ENCODE assay signal across 18 cellular contexts in genomic region chr9:89746385-89747116, GRCh38.
DNase-seq lines count a peak whose midpoint lies in the region; ATAC-seq, FAIRE-seq and TF ChIP-seq lines count a peak whose summit lies in the region.
"Had no signal": no experiment of that assay in that cellular context is flagged by ENCODE, and none has a peak within 500 bp of the region (broad histone marks: within the 10 kb centered on the region; RNA-seq: fewer than 3 reads in every experiment).

No MANE protein-coding gene starts in this region.

- ATAC-seq in activated CD4-positive, alpha-beta T cell treated with anti-CD3 and anti-CD28 coated beads for 36 hours, result no peak
- peak; percentile 1 to 56 for ATAC-seq in upper lobe of left lung (ENCODE audit: low FRiP score in 2 of 2)
- ATAC-seq in GM21447 (IDR thresholded peaks at IDR 0.05; ENCODE audit: unreplicated experiment), result no peak
- ATAC-seq: naive thymus-derived CD8-positive, alpha-beta T cell had no signal

- H3K9me2 ChIP-seq in hepatocyte (replicated peaks; ENCODE audit: insufficient read depth), result no peaks in the 10 kb centered on the region

- H3K4me3 Mint-ChIP-seq in activated CD4-positive, alpha-beta T cell treated with anti-CD3 and anti-CD28 coated beads for 36 hours, result no peak overlapping the region
- no peak overlapping the region for H3K4me3 Mint-ChIP-seq in astrocyte (ENCODE audit: unreplicated experiment)

- TF ChIP-seq CTCF in astrocyte (IDR thresholded peaks at IDR 0.05; ENCODE audit: insufficient read depth, low read depth, low read length) (no peak), hepatocyte (IDR thresholded peaks at IDR 0.05; ENCODE audit: poor library complexity) (no peak), upper lobe of left lung (IDR thresholded peaks at IDR 0.05) (no peak)

- H2AFZ ChIP-seq in astrocyte (ENCODE audit: low read depth, low read length) (no peak overlapping the region), hepatocyte (no peak overlapping the region)

- H3K27me3 ChIP-seq in astrocyte (ENCODE audit: insufficient read depth, low read length), result no peaks in the 10 kb centered on the region
- no peaks in the 10 kb centered on the region for H3K27me3 ChIP-seq in hepatocyte
- no peaks in the 10 kb centered on the region for H3K27me3 ChIP-seq in upper lobe of left lung
- H3K27me3 ChIP-seq: adrenal gland, transverse colon had no signal

- CTCF ChIA-PET in activated CD4-positive, alpha-beta T cell treated with anti-CD3 and anti-CD28 coated beads for 36 hours (lab: Charles Lee), result interaction anchor here (0.6 to 0.7 kb wide), 2 partner anchors 12 to 148 kb away, joined by 3 to 4 read pairs; no protein-coding TSS in a partner anchor

- H3K27me3 Mint-ChIP-seq in activated CD4-positive, alpha-beta T cell treated with anti-CD3 and anti-CD28 coated beads for 36 hours, result no peaks in the 10 kb centered on the region
- H3K27me3 Mint-ChIP-seq in astrocyte (ENCODE audit: low read depth, unreplicated experiment), result peaks cover 64% of the 10 kb centered on the region

- POLR2A ChIA-PET in activated CD4-positive, alpha-beta T cell treated with anti-CD3 and anti-CD28 coated beads for 36 hours (lab: Charles Lee), result no interaction called here

- no peak for TF ChIP-seq EP300 in upper lobe of left lung (IDR thresholded peaks at IDR 0.05)

- FAIRE-seq in astrocyte (lab: Jason Lieb, UNC), result no peak
- FAIRE-seq: frontal cortex, HTR-8/SVneo, keratinocyte had no signal

- no peaks in the 10 kb centered on the region for H3K36me3 ChIP-seq in astrocyte (ENCODE audit: insufficient read depth, low read length)
- H3K36me3 ChIP-seq in hepatocyte (replicated peaks; ENCODE audit: insufficient read depth, low read depth), result no peaks in the 10 kb centered on the region
- H3K36me3 ChIP-seq in upper lobe of left lung, result no peaks in the 10 kb centered on the region
- H3K36me3 ChIP-seq: adrenal gland, transverse colon had no signal

- intact Hi-C loops in activated CD4-positive, alpha-beta T cell treated with anti-CD3 and anti-CD28 coated beads for 36 hours (cut with DNase I, micrococcal nuclease), result loop anchor here in 1 of 2 experiments (10.0 kb wide), 1 partner anchor 142 kb away; the partner anchor contains the start of gene GADD45G

- H3K4me1 ChIP-seq in astrocyte (ENCODE audit: insufficient read depth, low read length) (no peaks in the 10 kb centered on the region), hepatocyte (ENCODE audit: insufficient read depth) (peaks cover 62% of the 10 kb centered on the region), upper lobe of left lung (peaks cover 13 to 24% (median 15%) of the 10 kb centered on the region in 4 donors)

- H3K27ac Mint-ChIP-seq in activated CD4-positive, alpha-beta T cell treated with anti-CD3 and anti-CD28 coated beads for 36 hours, result peak overlapping the region; percentile 61
- peak overlapping the region; percentile 64 for H3K27ac Mint-ChIP-seq in astrocyte (ENCODE audit: unreplicated experiment)

- no peak for TF ChIP-seq POLR2A in upper lobe of left lung (IDR thresholded peaks at IDR 0.05)

- H3K4me3 ChIP-seq in astrocyte (ENCODE audit: insufficient read depth, low read depth, low read length) (no peak overlapping the region), hepatocyte (no peak overlapping the region), upper lobe of left lung (no peak overlapping the region)
- H3K4me3 ChIP-seq: adrenal gland, SK-N-MC, transverse colon had no signal

- no peak overlapping the region for H3K9ac ChIP-seq in astrocyte (ENCODE audit: low read length)

- no peaks in the 10 kb centered on the region for H3K36me3 Mint-ChIP-seq in activated CD4-positive, alpha-beta T cell treated with anti-CD3 and anti-CD28 coated beads for 36 hours (ENCODE audit: low read depth)
- no peaks in the 10 kb centered on the region for H3K36me3 Mint-ChIP-seq in astrocyte (ENCODE audit: low read depth, unreplicated experiment)

- H3K4me1 Mint-ChIP-seq in activated CD4-positive, alpha-beta T cell treated with anti-CD3 and anti-CD28 coated beads for 36 hours, result peaks cover 61% of the 10 kb centered on the region
- peaks cover 7% of the 10 kb centered on the region for H3K4me1 Mint-ChIP-seq in astrocyte (ENCODE audit: low read depth, unreplicated experiment)

- H3K27ac ChIP-seq in astrocyte (ENCODE audit: low read depth, low read length), result no peak overlapping the region
- peak overlapping the region; percentile 76 for H3K27ac ChIP-seq in hepatocyte
- no peak overlapping the region for H3K27ac ChIP-seq in upper lobe of left lung
- H3K27ac ChIP-seq: adrenal gland, SK-N-MC had no signal

- H4K20me1 ChIP-seq in astrocyte (ENCODE audit: insufficient read depth, low read length) (no peaks in the 10 kb centered on the region), hepatocyte (ENCODE audit: insufficient read depth, poor library complexity, severe bottlenecking) (no peaks in the 10 kb centered on the region)

- WGBS in hepatocyte (ENCODE audit: low lambda C conversion rate, missing lambda C conversion rate), result 66% methylated on average over 15 of the region's 15 CpGs
- 76 to 90% methylated on average over 7 to 15 of the region's 15 CpGs for WGBS in upper lobe of left lung, 2 donors

- H3K9me3 ChIP-seq in astrocyte (ENCODE audit: insufficient read depth, low read depth, low read length) (no peaks in the 10 kb centered on the region), hepatocyte (ENCODE audit: low read depth) (no peaks in the 10 kb centered on the region), upper lobe of left lung (peaks cover 0 to 4% (median 0%) of the 10 kb centered on the region in 4 donors)
- H3K9me3 ChIP-seq: adrenal gland, transverse colon had no signal

- peaks cover 5% of the 10 kb centered on the region for H3K9me3 Mint-ChIP-seq in activated CD4-positive, alpha-beta T cell treated with anti-CD3 and anti-CD28 coated beads for 36 hours (ENCODE audit: low read depth)
- H3K9me3 Mint-ChIP-seq in astrocyte (ENCODE audit: unreplicated experiment), result peaks cover 14% of the 10 kb centered on the region

- H3K4me2 ChIP-seq in astrocyte (ENCODE audit: low read length), result no peak overlapping the region
- H3K4me2 ChIP-seq in hepatocyte, result no peak overlapping the region

- DNase-seq in activated CD4-positive, alpha-beta T cell treated with anti-CD3 and anti-CD28 coated beads for 36 hours, result no peak
- no peak for DNase-seq in activated CD4-positive, alpha-beta T cell treated with anti-CD3 and anti-CD28 coated beads for 1 hour
- no peak for DNase-seq in astrocyte (ENCODE audit: low read depth)
- peak; percentile 69 for DNase-seq in hepatocyte (ENCODE audit: low spot score)
- DNase-seq in upper lobe of left lung, result no peak
- no peak for DNase-seq in NCI-H2029 (lab: John Stamatoyannopoulos, UW)
- no peak for DNase-seq in NK-92 (lab: John Stamatoyannopoulos, UW; ENCODE audit: unreplicated experiment)
- DNase-seq: activated CD4-positive, CD25-positive, alpha-beta regulatory T cell; activated T-cell treated with anti-CD3 and anti-CD28 coated beads, Interleukin-2, amount 50 U/mL, for 1 hour; naive thymus-derived CD8-positive, alpha-beta T cell; NCI-H1048; transverse colon had no signal

- H3K79me2 ChIP-seq in astrocyte (ENCODE audit: insufficient read depth, low read length) (no peaks in the 10 kb centered on the region), hepatocyte (no peaks in the 10 kb centered on the region)

Comparison
In these comparisons a context has a peak if more than half of its experiments do, and no peak if none do; other contexts are left out.
1. ATAC-seq: peak in upper lobe of left lung (2 of 2); none in activated CD4-positive, alpha-beta T cell treated with anti-CD3 and anti-CD28 coated beads for 36 hours (single experiment) and GM21447 (single experiment).